ENCODE assay signal across 1 cellular context in genomic region chr6:52499026-52499425, GRCh38.
TF ChIP-seq lines count a peak whose summit lies in the region.

No MANE protein-coding gene starts in this region.

TF ChIP-seq in SK-N-SH, 30 proteins besides CTCF, POLR2A, EP300 and RAD21 (continued from another document):
- TF ChIP-seq ZBTB33 (IDR thresholded peaks at IDR 0.05; ENCODE audit: borderline replicate concordance, low read depth) (no peak), RCOR1 (IDR thresholded peaks at IDR 0.05; ENCODE audit: low read length) (no peak)
